In the genomic region with DNA sequence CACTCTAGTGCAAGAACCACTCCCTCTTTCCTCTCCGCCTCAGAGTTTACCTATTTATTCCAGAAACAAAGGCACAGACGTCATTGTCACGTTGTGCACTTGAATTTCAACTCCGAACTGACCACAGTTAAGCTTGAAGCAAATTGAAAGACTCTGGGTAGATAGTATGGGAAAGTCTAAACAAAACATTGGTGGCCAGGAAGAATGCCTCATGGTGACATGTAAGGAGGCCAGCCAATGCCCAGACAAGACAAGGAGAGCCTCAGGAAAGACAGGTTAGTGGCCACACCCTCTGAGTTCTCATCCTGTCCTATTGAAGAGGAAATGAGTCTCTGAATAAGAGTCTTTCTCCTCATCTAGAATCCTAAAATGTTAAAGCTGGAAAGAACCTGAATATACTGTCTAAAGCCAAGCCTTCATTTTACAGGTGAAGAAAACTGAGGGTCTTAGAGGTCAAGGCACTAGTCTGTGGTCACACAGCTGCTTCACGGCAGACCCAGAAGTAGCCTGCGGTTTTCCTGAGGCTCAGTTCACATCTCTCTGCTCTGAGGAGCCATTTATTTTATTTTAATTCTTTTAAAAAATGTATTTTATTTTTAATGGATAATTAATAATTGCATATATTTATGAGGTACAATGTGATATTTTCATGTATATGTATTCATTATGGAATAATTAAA, we compare ENCODE assay signal across 17 cellular contexts. TPM values are rescaled to one million over a fixed set of nuclear protein-coding genes. Genes with fewer than 3 reads are reported as not detected.
A peak's percentile ranks its signal among the peaks of the same experiment; 100 is the strongest.
DNase-seq lines count a peak whose midpoint lies in the region; ATAC-seq and TF ChIP-seq lines count a peak whose summit lies in the region.
"Had no signal": no experiment of that assay in that cellular context is flagged by ENCODE, and none has a peak within 500 bp of the region (broad histone marks: within the 10 kb centered on the region; RNA-seq: fewer than 3 reads in every experiment).

No MANE protein-coding gene starts in this region.

- CTCF ChIA-PET in WTC11 (lab: Charles Lee), result no interaction called here
- CTCF ChIA-PET in activated CD4-positive, alpha-beta memory T cell treated with anti-CD3 and anti-CD28 coated beads for 36 hours (lab: Charles Lee), result no interaction called here

- POLR2A ChIA-PET in WTC11 (lab: Charles Lee), result no interaction called here
- POLR2A ChIA-PET in activated CD4-positive, alpha-beta memory T cell treated with anti-CD3 and anti-CD28 coated beads for 36 hours (lab: Charles Lee), result no interaction called here

- H3K27me3 ChIP-seq in SJCRH30, result no peaks in the 10 kb centered on the region
- H3K27me3 ChIP-seq: BLaER1 treated with 17β-estradiol and CSF1 and Interleukin-3, amounts not matched to agents 10 nM and 100 nM had no signal

- H3K4me1 ChIP-seq in SJCRH30, result peaks cover 7% of the 10 kb centered on the region

- 0 out of 2 replicates have a peak, but pooled peaks cover 3% of the 10 kb centered on the region for H3K4me1 Mint-ChIP-seq in WTC11
- no peaks in the 10 kb centered on the region for H3K4me1 Mint-ChIP-seq in activated CD4-positive, alpha-beta memory T cell treated with anti-CD3 and anti-CD28 coated beads for 36 hours (ENCODE audit: low read depth)
- H3K4me1 Mint-ChIP-seq: B cell had no signal

- peak; percentile 51 for DNase-seq in H4 (ENCODE audit: low spot score)
- DNase-seq in M059J (ENCODE audit: low read depth), result peak; percentile 10
- no peak for DNase-seq in WTC11 (ENCODE audit: low spot score)
- no peak for DNase-seq in SJCRH30
- DNase-seq in activated CD4-positive, alpha-beta memory T cell treated with anti-CD3 and anti-CD28 coated beads for 36 hours, result no peak
- DNase-seq: Calu3; CD8-positive, alpha-beta T cell; DMS79 treated with DMSO at 0.1 percent for 48 hours; GF-D8; HCEC 1CT had no signal

- ATAC-seq in WTC11 (no peak), esophagus mucosa (peak; percentile 96), GM21381 (IDR thresholded peaks at IDR 0.05; ENCODE audit: unreplicated experiment) (no peak)
- no peak for ATAC-seq in activated CD4-positive, CD25-positive, alpha-beta regulatory T cell treated with anti-CD3 and anti-CD28 coated beads, Interleukin-2, amount 50 U/mL, for 24 hours
- ATAC-seq: CD8-positive, alpha-beta T cell; HepG2 had no signal

- no peak overlapping the region for H3K4me3 ChIP-seq in SJCRH30
- H3K4me3 ChIP-seq: BLaER1 treated with 17β-estradiol and CSF1 and Interleukin-3, amounts not matched to agents 10 nM and 100 nM had no signal

- H3K27ac Mint-ChIP-seq in WTC11, result no peak overlapping the region
- no peak overlapping the region for H3K27ac Mint-ChIP-seq in activated CD4-positive, alpha-beta memory T cell treated with anti-CD3 and anti-CD28 coated beads for 36 hours
- H3K27ac Mint-ChIP-seq: B cell; CD8-positive, alpha-beta T cell; IgD-negative memory B cell had no signal

- intact Hi-C loops in activated CD4-positive, alpha-beta memory T cell treated with anti-CD3 and anti-CD28 coated beads for 36 hours (cut with micrococcal nuclease), result no loop called here

- TF ChIP-seq CTCF in WTC11 (IDR thresholded peaks at IDR 0.05), result no peak

- no peaks in the 10 kb centered on the region for H3K9me3 Mint-ChIP-seq in WTC11
- no peaks in the 10 kb centered on the region for H3K9me3 Mint-ChIP-seq in activated CD4-positive, alpha-beta memory T cell treated with anti-CD3 and anti-CD28 coated beads for 36 hours
- H3K9me3 Mint-ChIP-seq: CD8-positive, alpha-beta T cell had no signal

- H3K27ac ChIP-seq in SJCRH30, result no peak overlapping the region
- H3K27ac ChIP-seq: BLaER1 treated with 17β-estradiol and CSF1 and Interleukin-3, amounts not matched to agents 10 nM and 100 nM had no signal

- no peaks in the 10 kb centered on the region for H3K36me3 Mint-ChIP-seq in WTC11
- H3K36me3 Mint-ChIP-seq in activated CD4-positive, alpha-beta memory T cell treated with anti-CD3 and anti-CD28 coated beads for 36 hours, result no peaks in the 10 kb centered on the region
- H3K36me3 Mint-ChIP-seq: CD8-positive, alpha-beta T cell had no signal

- no peak overlapping the region for H3K4me3 Mint-ChIP-seq in WTC11
- H3K4me3 Mint-ChIP-seq in activated CD4-positive, alpha-beta memory T cell treated with anti-CD3 and anti-CD28 coated beads for 36 hours, result no peak overlapping the region
- H3K4me3 Mint-ChIP-seq: B cell; CD8-positive, alpha-beta T cell; IgD-negative memory B cell had no signal

- no peaks in the 10 kb centered on the region for H3K27me3 Mint-ChIP-seq in WTC11 (ENCODE audit: low read depth)
- H3K27me3 Mint-ChIP-seq in activated CD4-positive, alpha-beta memory T cell treated with anti-CD3 and anti-CD28 coated beads for 36 hours, result no peaks in the 10 kb centered on the region
- H3K27me3 Mint-ChIP-seq: IgD-negative memory B cell had no signal

- no peaks in the 10 kb centered on the region for H3K9me3 ChIP-seq in SJCRH30 (replicated peaks)
- H3K9me3 ChIP-seq: BLaER1 treated with 17β-estradiol and CSF1 and Interleukin-3, amounts not matched to agents 10 nM and 100 nM had no signal

- no peaks in the 10 kb centered on the region for H3K36me3 ChIP-seq in SJCRH30
- H3K36me3 ChIP-seq: BLaER1 treated with 17β-estradiol and CSF1 and Interleukin-3, amounts not matched to agents 10 nM and 100 nM had no signal

TF ChIP-seq in WTC11, 78 proteins besides CTCF, POLR2A, EP300 and RAD21:
- peak; percentile 59 for TF ChIP-seq HMGA2 (CRISPR knock-in tag; IDR thresholded peaks at IDR 0.05)
- TF ChIP-seq, protein P1, sequence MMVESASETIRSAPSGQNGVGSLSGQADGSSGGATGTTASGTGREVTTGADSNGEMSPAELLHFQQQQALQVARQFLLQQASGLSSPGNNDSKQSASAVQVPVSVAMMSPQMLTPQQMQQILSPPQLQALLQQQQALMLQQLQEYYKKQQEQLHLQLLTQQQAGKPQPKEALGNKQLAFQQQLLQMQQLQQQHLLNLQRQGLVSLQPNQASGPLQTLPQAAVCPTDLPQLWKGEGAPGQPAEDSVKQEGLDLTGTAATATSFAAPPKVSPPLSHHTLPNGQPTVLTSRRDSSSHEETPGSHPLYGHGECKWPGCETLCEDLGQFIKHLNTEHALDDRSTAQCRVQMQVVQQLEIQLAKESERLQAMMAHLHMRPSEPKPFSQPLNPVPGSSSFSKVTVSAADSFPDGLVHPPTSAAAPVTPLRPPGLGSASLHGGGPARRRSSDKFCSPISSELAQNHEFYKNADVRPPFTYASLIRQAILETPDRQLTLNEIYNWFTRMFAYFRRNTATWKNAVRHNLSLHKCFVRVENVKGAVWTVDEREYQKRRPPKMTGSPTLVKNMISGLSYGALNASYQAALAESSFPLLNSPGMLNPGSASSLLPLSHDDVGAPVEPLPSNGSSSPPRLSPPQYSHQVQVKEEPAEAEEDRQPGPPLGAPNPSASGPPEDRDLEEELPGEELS (CRISPR knock-in tag; IDR thresholded peaks at IDR 0.05), result no peak
TF ChIP-seq in WTC11: peak in this region for 1.

RNA-seq across cellular contexts. Expression of a gene that starts 30.2 kb away (rescaled TPM):
- 170 and 179 TPM in 2 replicates for total RNA-seq in H4 (2014; rRNA removed; shearing (Covaris generic))
- 174 and 216 TPM in 2 replicates for total RNA-seq in M059J (2014; rRNA removed; shearing (Covaris generic))
- total RNA-seq in WTC11 (2021) (137 to 141 TPM (median 138 TPM) in 3 replicates), esophagus mucosa (97.6 TPM)
- total RNA-seq in SJCRH30 (2014; rRNA removed; shearing (Covaris generic)), result 149 and 151 TPM in 2 replicates
- total RNA-seq in activated CD4-positive, alpha-beta memory T cell treated with anti-CD3 and anti-CD28 coated beads for 36 hours, result 10 to 100 TPM; 92.4 to 93.8 TPM

Comparison
In these comparisons a context has a peak if more than half of its experiments do, and no peak if none do; other contexts are left out.
1. DNase-seq: peak in H4 (single experiment) and M059J (single experiment); none in WTC11 (single experiment), SJCRH30 (0 of 2) and activated CD4-positive, alpha-beta memory T cell treated with anti-CD3 and anti-CD28 coated beads for 36 hours (single experiment).